ENCODE assay signal across 8 cellular contexts in genomic region chr15:64893481-64894394, GRCh38. TPM values are rescaled to one million over a fixed set of nuclear protein-coding genes. Genes with fewer than 3 reads are reported as not detected.
DNase-seq lines count a peak whose midpoint lies in the region; ATAC-seq, FAIRE-seq and TF ChIP-seq lines count a peak whose summit lies in the region.

No MANE protein-coding gene starts in this region.

- FAIRE-seq in frontal cortex (lab: Jason Lieb, UNC), result no peak

- DNase-seq in NCI-H82 (lab: John Stamatoyannopoulos, UW) (peak; percentile 35), NCI-H82 treated with DMSO at 0.1 percent for 48 hours (lab: John Stamatoyannopoulos, UW; ENCODE audit: unreplicated experiment) (no peak), RPMI7951 (ENCODE audit: low read depth) (peak; percentile 91), activated gamma-delta T cell treated with Interleukin-2 at 50 U/mL for 16 hours (peak; percentile 95), frontal cortex (ENCODE audit: low spot score in 2 of 2) (peak; percentile 55 to 81), neural progenitor cell (ENCODE audit: low spot score) (peak; percentile 97)
- DNase-seq in stimulated activated naive CD8-positive, alpha-beta T cell treated with anti-CD3 and anti-CD28 coated beads, Interleukin-15, amount 100 ng/mL, for 72 hours, result peak; percentile 97 to 99

- H4K20me1 ChIP-seq in neural progenitor cell (ENCODE audit: low read depth), result no peaks in the 10 kb centered on the region

- H3K9me3 Mint-ChIP-seq in neural progenitor cell, result no peaks in the 10 kb centered on the region
- H3K9me3 Mint-ChIP-seq in stimulated activated naive CD8-positive, alpha-beta T cell treated with anti-CD3 and anti-CD28 coated beads, Interleukin-15, amount 100 ng/mL, for 72 hours, result no peaks in the 10 kb centered on the region

- H3K4me3 Mint-ChIP-seq in neural progenitor cell, result peak overlapping the region; percentile 69
- H3K4me3 Mint-ChIP-seq in stimulated activated naive CD8-positive, alpha-beta T cell treated with anti-CD3 and anti-CD28 coated beads, Interleukin-15, amount 100 ng/mL, for 72 hours, result peak overlapping the region; percentile 97 to 100

- peak; percentile 58 for ATAC-seq in HG03108 (IDR thresholded peaks at IDR 0.05; ENCODE audit: unreplicated experiment)
- peak; percentile 88 for ATAC-seq in stimulated activated naive CD8-positive, alpha-beta T cell treated with anti-CD3 and anti-CD28 coated beads, Interleukin-15, amount 100 ng/mL, for 72 hours

- H3K4me1 ChIP-seq in neural progenitor cell, result peaks cover 37% of the 10 kb centered on the region

- peak overlapping the region; percentile 83 for H3K27ac Mint-ChIP-seq in neural progenitor cell
- peak overlapping the region; percentile 96 to 99 for H3K27ac Mint-ChIP-seq in stimulated activated naive CD8-positive, alpha-beta T cell treated with anti-CD3 and anti-CD28 coated beads, Interleukin-15, amount 100 ng/mL, for 72 hours

- peak overlapping the region; percentile 96 for H2AFZ ChIP-seq in neural progenitor cell (replicated peaks)

- no peak for TF ChIP-seq CTCF in neural progenitor cell (IDR thresholded peaks at IDR 0.05)

- H3K4me3 ChIP-seq in neural progenitor cell, result peak overlapping the region; percentile 42

- H3K9ac ChIP-seq in neural progenitor cell, result no peak overlapping the region

- peaks cover 29% of the 10 kb centered on the region for H3F3A ChIP-seq in neural progenitor cell (ENCODE audit: low read depth)

- H3K27me3 Mint-ChIP-seq in neural progenitor cell (ENCODE audit: insufficient read depth, low read depth), result peaks cover 4% of the 10 kb centered on the region
- H3K27me3 Mint-ChIP-seq in stimulated activated naive CD8-positive, alpha-beta T cell treated with anti-CD3 and anti-CD28 coated beads, Interleukin-15, amount 100 ng/mL, for 72 hours, result no peaks in the 10 kb centered on the region

- no peaks in the 10 kb centered on the region for H3K79me2 ChIP-seq in neural progenitor cell (ENCODE audit: low read depth)

- peaks cover 42% of the 10 kb centered on the region for H3K4me1 Mint-ChIP-seq in neural progenitor cell
- H3K4me1 Mint-ChIP-seq in stimulated activated naive CD8-positive, alpha-beta T cell treated with anti-CD3 and anti-CD28 coated beads, Interleukin-15, amount 100 ng/mL, for 72 hours, result peaks cover 63% of the 10 kb centered on the region

- peak overlapping the region; percentile 80 for H3K4me2 ChIP-seq in neural progenitor cell

- peak overlapping the region; percentile 87 for H3K27ac ChIP-seq in neural progenitor cell

- H3K36me3 Mint-ChIP-seq in neural progenitor cell, result no peaks in the 10 kb centered on the region

- no peaks in the 10 kb centered on the region for H3K27me3 ChIP-seq in neural progenitor cell

- no peaks in the 10 kb centered on the region for H3K36me3 ChIP-seq in neural progenitor cell

- H3K9me3 ChIP-seq in neural progenitor cell (ENCODE audit: low read depth), result no peaks in the 10 kb centered on the region

RNA-seq across cellular contexts. Expression of gene ANKDD1A, which starts 18.0 kb away (rescaled TPM):
- 8.1 and 8.5 TPM in 2 replicates for total RNA-seq in RPMI7951 (2014; rRNA removed; shearing (Covaris generic))
- total RNA-seq in frontal cortex (13.9 TPM), neural progenitor cell (ENCODE audit: low replicate concordance) (6.1 and 7.1 TPM in 2 replicates)

RNA-seq across cellular contexts. Expression of gene PLEKHO2, which starts 52.0 kb away (rescaled TPM):
- 18.5 and 22.3 TPM in 2 replicates for total RNA-seq in RPMI7951 (2014; rRNA removed; shearing (Covaris generic))
- total RNA-seq in frontal cortex (4.5 TPM), neural progenitor cell (ENCODE audit: low replicate concordance) (7.7 and 15.7 TPM in 2 replicates)
